In the genomic region with DNA sequence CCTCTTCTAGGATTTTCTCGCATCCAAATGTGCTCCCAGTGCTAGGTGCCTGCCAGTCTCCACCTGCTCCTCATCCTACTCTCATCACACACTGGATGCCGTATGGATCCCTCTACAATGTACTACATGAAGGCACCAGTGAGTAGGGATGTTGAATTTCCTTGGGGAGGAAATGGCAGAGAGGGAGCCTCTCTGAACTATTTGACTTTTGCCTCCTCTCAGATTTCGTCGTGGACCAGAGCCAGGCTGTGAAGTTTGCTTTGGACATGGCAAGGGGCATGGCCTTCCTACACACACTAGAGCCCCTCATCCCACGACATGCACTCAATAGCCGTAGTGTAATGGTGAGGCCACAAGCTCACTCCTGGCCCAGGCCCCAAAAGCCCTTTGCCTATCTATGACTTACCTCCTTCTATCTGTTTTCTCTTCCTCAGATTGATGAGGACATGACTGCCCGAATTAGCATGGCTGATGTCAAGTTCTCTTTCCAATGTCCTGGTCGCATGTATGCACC, we compare ENCODE assay signal across 12 cellular contexts. TPM values are rescaled to one million over a fixed set of nuclear protein-coding genes. Genes with fewer than 3 reads are reported as not detected.
DNase-seq lines count a peak whose midpoint lies in the region; TF ChIP-seq lines count a peak whose summit lies in the region.
"Had no signal": no experiment of that assay in that cellular context is flagged by ENCODE, and none has a peak within 500 bp of the region (broad histone marks: within the 10 kb centered on the region; RNA-seq: fewer than 3 reads in every experiment).

No MANE protein-coding gene starts in this region.

- no peak overlapping the region for H2AK5ac ChIP-seq in neuronal stem cell (ENCODE audit: low read depth, low read length)

- no peak overlapping the region for H3K9ac ChIP-seq in neuronal stem cell (ENCODE audit: low read depth, low read length, poor library complexity)

- H3K27ac Mint-ChIP-seq in activated naive CD8-positive, alpha-beta T cell = peak overlapping the region; percentile 95
- peak overlapping the region; percentile 48 for H3K27ac Mint-ChIP-seq in mesothelial cell of epicardium

- no peaks in the 10 kb centered on the region for H3K9me3 ChIP-seq in testis
- no peaks in the 10 kb centered on the region for H3K9me3 ChIP-seq in neuronal stem cell (replicated peaks in 1 of 2; ENCODE audit: control insufficient read depth in 2 of 2, insufficient read depth in 1 of 2, low read depth in 1 of 2, low read length in 2 of 2)
- H3K9me3 ChIP-seq: lower lobe of right lung had no signal

- no peak overlapping the region for H4K8ac ChIP-seq in neuronal stem cell (ENCODE audit: low read depth, low read length)

- DNase-seq in activated effector memory CD4-positive, alpha-beta T cell treated with anti-CD3 and anti-CD28 coated beads, Interleukin-2, amount 50 U/mL, for 16 hours = peak; percentile 56
- DNase-seq in activated effector memory CD4-positive, alpha-beta T cell treated with Interleukin-2 at 50 U/mL for 16 hours = no peak
- peak in 1 of 2 experiments; percentile 28 for DNase-seq in mesothelial cell of epicardium (ENCODE audit: low spot score in 2 of 2, unreplicated experiment in 2 of 2)
- peak; percentile 9 for DNase-seq in testis
- DNase-seq in neuronal stem cell (ENCODE audit: low spot score) = no peak
- DNase-seq in NCI-H2196 treated with DMSO at 0.1 percent for 48 hours (lab: John Stamatoyannopoulos, UW; ENCODE audit: unreplicated experiment) = no peak
- DNase-seq in NK-92 treated with Interleukin-12 subunit alpha and Interleukin-12 subunit beta, amount 100 ng/mL, for 24 hours (lab: John Stamatoyannopoulos, UW) = no peak
- DNase-seq: activated gamma-delta T cell; effector CD8-positive, alpha-beta T cell; Karpas-422; lower lobe of right lung had no signal

- H3K18ac ChIP-seq in neuronal stem cell (ENCODE audit: low read length) = no peak overlapping the region

- H2BK120ac ChIP-seq in neuronal stem cell (ENCODE audit: low read depth, low read length) = no peak overlapping the region

- H3K4me1 Mint-ChIP-seq in activated naive CD8-positive, alpha-beta T cell (ENCODE audit: low read depth) = peaks cover 42% of the 10 kb centered on the region
- peaks cover 25% of the 10 kb centered on the region for H3K4me1 Mint-ChIP-seq in mesothelial cell of epicardium

- no peak overlapping the region for H2BK15ac ChIP-seq in neuronal stem cell (ENCODE audit: low read length)

- H3K27ac ChIP-seq in testis = no peak overlapping the region
- no peak overlapping the region for H3K27ac ChIP-seq in neuronal stem cell (replicated peaks; ENCODE audit: low read length)
- H3K27ac ChIP-seq: lower lobe of right lung had no signal

- TF ChIP-seq CTCF in mesothelial cell of epicardium (IDR thresholded peaks at IDR 0.05; ENCODE audit: unreplicated experiment) = no peak
- TF ChIP-seq CTCF in testis (IDR thresholded peaks at IDR 0.05) = no peak

- H4K91ac ChIP-seq in neuronal stem cell (ENCODE audit: low read depth, low read length, poor library complexity) = no peak overlapping the region

- H2AFZ ChIP-seq in neuronal stem cell (ENCODE audit: low read length) = no peak overlapping the region

- no peaks in the 10 kb centered on the region for H3K36me3 Mint-ChIP-seq in activated naive CD8-positive, alpha-beta T cell
- H3K36me3 Mint-ChIP-seq in mesothelial cell of epicardium = peaks cover 19% of the 10 kb centered on the region

- H3K4ac ChIP-seq in neuronal stem cell (ENCODE audit: low read length) = no peak overlapping the region

- intact Hi-C loops in testis (cut with DNase I; ENCODE audit: low total_unique reads) = no loop called here

- peak overlapping the region; percentile 97 for H3K4me3 Mint-ChIP-seq in activated naive CD8-positive, alpha-beta T cell
- peak overlapping the region; percentile 36 for H3K4me3 Mint-ChIP-seq in mesothelial cell of epicardium

- no peaks in the 10 kb centered on the region for H3K27me3 Mint-ChIP-seq in activated naive CD8-positive, alpha-beta T cell
- no peaks in the 10 kb centered on the region for H3K27me3 Mint-ChIP-seq in mesothelial cell of epicardium (ENCODE audit: low read depth)

- no peak overlapping the region for H3K23ac ChIP-seq in neuronal stem cell (ENCODE audit: low read depth, low read length, poor library complexity)

- H3K9me3 Mint-ChIP-seq in activated naive CD8-positive, alpha-beta T cell (ENCODE audit: low read depth) = no peaks in the 10 kb centered on the region
- H3K9me3 Mint-ChIP-seq in mesothelial cell of epicardium = no peaks in the 10 kb centered on the region

- WGBS in testis, 2 donors = 84 to 89% methylated on average over 8 of the region's 8 CpGs
- no CpG with 5 or more reads among the region's 8 CpGs for WGBS in neuronal stem cell (ENCODE audit: extremely low coverage in 2 of 2, insufficient read length in 2 of 2, insufficient replicate concordance in 1 of 2), 2 donors

- no peak for TF ChIP-seq POLR2A in testis (IDR thresholded peaks at IDR 0.05)

- H3K4me2 ChIP-seq in neuronal stem cell (ENCODE audit: insufficient read depth, low read length, poor library complexity, severe bottlenecking) = no peak overlapping the region

- H3K27me3 ChIP-seq in testis (no peaks in the 10 kb centered on the region), neuronal stem cell (ENCODE audit: control insufficient read depth in 3 of 3, insufficient read depth in 3 of 3, low read depth in 1 of 3, low read length in 3 of 3) (no peaks in the 10 kb centered on the region)

- H2BK12ac ChIP-seq in neuronal stem cell (ENCODE audit: low read length) = no peak overlapping the region

- H3K4me3 ChIP-seq in testis = no peak overlapping the region
- no peak overlapping the region for H3K4me3 ChIP-seq in neuronal stem cell (ENCODE audit: low read length in 2 of 2)
- H3K4me3 ChIP-seq: lower lobe of right lung had no signal

- H3K4me1 ChIP-seq in testis (peaks cover 39% of the 10 kb centered on the region), neuronal stem cell (ENCODE audit: control insufficient read depth in 2 of 2, insufficient read depth in 1 of 2, low read depth in 1 of 2, low read length in 2 of 2) (peaks cover 13 to 37% of the 10 kb centered on the region in 2 donors)

- H3K36me3 ChIP-seq in testis (ENCODE audit: low read depth, missing control alignments) (no peaks in the 10 kb centered on the region), neuronal stem cell (replicated peaks in 1 of 2; ENCODE audit: control insufficient read depth in 2 of 2, insufficient read depth in 2 of 2, low read length in 2 of 2) (peaks cover 38 to 62% of the 10 kb centered on the region in 2 donors)

- H3K14ac ChIP-seq in neuronal stem cell (ENCODE audit: low read length) = no peak overlapping the region

- H2BK5ac ChIP-seq in neuronal stem cell (ENCODE audit: low read length) = no peak overlapping the region

- peaks cover 3% of the 10 kb centered on the region for H3K79me1 ChIP-seq in neuronal stem cell (ENCODE audit: low read depth, low read length)

RNA-seq across cellular contexts. Expression of gene TAF10, which starts 2.5 kb away (rescaled TPM):
- total RNA-seq in mesothelial cell of epicardium (112 to 119 TPM (median 115 TPM) in 3 replicates), testis (100 to 1,000 TPM; 123 to 210 TPM)
- polyA plus RNA-seq in testis (ENCODE audit: insufficient read depth, low read depth, low replicate concordance) = 389 TPM
- 283 TPM for polyA plus RNA-seq in neuronal stem cell (2013, experiment 1 of 2)
- polyA plus RNA-seq in neuronal stem cell (2013, experiment 2 of 2) = 282 TPM

RNA-seq across cellular contexts. Expression of gene ILK, which starts 6.0 kb away (rescaled TPM):
- total RNA-seq in mesothelial cell of epicardium (127 to 144 TPM (median 130 TPM) in 3 replicates), testis (100 to 1,000 TPM in 1 of 2 donors, 10 to 100 TPM in 1; 79.1 to 109 TPM)
- polyA plus RNA-seq in testis (ENCODE audit: insufficient read depth, low read depth, low replicate concordance) = 122 TPM
- 96.9 TPM for polyA plus RNA-seq in neuronal stem cell (2013, experiment 1 of 2)
- 95.8 TPM for polyA plus RNA-seq in neuronal stem cell (2013, experiment 2 of 2)

RNA-seq across cellular contexts. Expression of gene RRP8, which starts 6.1 kb away (rescaled TPM):
- 18.6 to 22.5 TPM (median 21.0 TPM) in 3 replicates for total RNA-seq in mesothelial cell of epicardium
- total RNA-seq in testis = 10 to 100 TPM; 17.5 to 18.5 TPM
- polyA plus RNA-seq in testis (ENCODE audit: insufficient read depth, low read depth, low replicate concordance) = 29.6 TPM
- polyA plus RNA-seq in neuronal stem cell (2013, experiment 1 of 2) = 19.8 TPM
- polyA plus RNA-seq in neuronal stem cell (2013, experiment 2 of 2) = 18.9 TPM

RNA-seq across cellular contexts. Expression of gene TPP1, which starts 9.7 kb away (rescaled TPM):
- total RNA-seq in mesothelial cell of epicardium = 45.8 to 50.1 TPM (median 46.0 TPM) in 3 replicates
- total RNA-seq in testis = 100 to 1,000 TPM; 134 to 151 TPM
- 60.9 TPM for polyA plus RNA-seq in testis (ENCODE audit: insufficient read depth, low read depth, low replicate concordance)
- 47.2 TPM for polyA plus RNA-seq in neuronal stem cell (2013, experiment 1 of 2)
- 47.6 TPM for polyA plus RNA-seq in neuronal stem cell (2013, experiment 2 of 2)

RNA-seq across cellular contexts. Expression of gene DCHS1, which starts 46.0 kb away (rescaled TPM):
- 75.9 to 81.2 TPM (median 77.3 TPM) in 3 replicates for total RNA-seq in mesothelial cell of epicardium
- total RNA-seq in testis = 1 to 10 TPM; 7.1 to 8.8 TPM
- 14.2 TPM for polyA plus RNA-seq in testis (ENCODE audit: insufficient read depth, low read depth, low replicate concordance)
- polyA plus RNA-seq in neuronal stem cell (2013, experiment 1 of 2) = 4.5 TPM
- polyA plus RNA-seq in neuronal stem cell (2013, experiment 2 of 2) = 4.4 TPM

Comparison
In these comparisons a context has a peak if more than half of its experiments do, and no peak if none do; other contexts are left out.
1. DNase-seq: peak in activated effector memory CD4-positive, alpha-beta T cell treated with anti-CD3 and anti-CD28 coated beads, Interleukin-2, amount 50 U/mL, for 16 hours (single experiment) and testis (single experiment); none in activated effector memory CD4-positive, alpha-beta T cell treated with Interleukin-2 at 50 U/mL for 16 hours (single experiment), neuronal stem cell (single experiment), NCI-H2196 treated with DMSO at 0.1 percent for 48 hours (single experiment) and NK-92 treated with Interleukin-12 subunit alpha and Interleukin-12 subunit beta, amount 100 ng/mL, for 24 hours (single experiment).